Comparison of ENCODE assay signal across 1 cellular context in genomic region chr1:113804421-113805255, GRCh38.
TF ChIP-seq lines count a peak whose summit lies in the region.

No MANE protein-coding gene starts in this region.

TF ChIP-seq in IMR-90, 13 proteins besides CTCF, POLR2A, EP300 and RAD21 (continued from another document):
- 0 out of 2 replicates have a peak, but pooled peaks have one; percentile 5 for TF ChIP-seq BHLHE40 (IDR thresholded peaks at IDR 0.05; ENCODE audit: low read depth, low read length)
